Comparison of ENCODE assay signal across 23 cellular contexts in the genomic region with DNA sequence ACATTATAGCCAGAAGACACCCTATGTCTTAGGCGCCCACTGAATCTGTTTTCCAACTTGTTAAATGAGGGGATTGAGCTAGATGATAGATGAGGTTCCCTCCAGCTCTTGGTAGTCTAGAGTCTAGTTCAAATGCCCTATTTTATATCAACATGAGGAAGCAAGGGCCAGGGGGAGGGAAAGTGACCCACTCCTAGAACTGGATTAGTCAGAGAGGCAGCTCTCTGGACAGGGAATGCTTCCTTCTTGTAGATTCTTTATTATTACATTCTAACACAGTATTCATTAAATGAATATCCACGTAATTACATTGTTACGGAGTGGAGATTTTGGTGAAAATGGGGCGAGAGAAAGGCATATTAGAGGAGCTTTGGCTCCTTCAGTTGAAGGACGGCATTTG.
A peak's percentile ranks its signal among the peaks of the same experiment; 100 is the strongest.
DNase-seq lines count a peak whose midpoint lies in the region; ATAC-seq and TF ChIP-seq lines count a peak whose summit lies in the region.
"Had no signal": no experiment of that assay in that cellular context is flagged by ENCODE, and none has a peak within 500 bp of the region (broad histone marks: within the 10 kb centered on the region; RNA-seq: fewer than 3 reads in every experiment).

No MANE protein-coding gene starts in this region.

- H4K91ac ChIP-seq in trophoblast cell (ENCODE audit: low read depth, low read length) = no peak overlapping the region

- no peaks in the 10 kb centered on the region for H3K27me3 ChIP-seq in trophoblast cell (ENCODE audit: insufficient read depth, low read length)

- H3K79me2 ChIP-seq in trophoblast cell (ENCODE audit: control insufficient read depth, insufficient read depth, low read length, poor library complexity) = peaks cover 2% of the 10 kb centered on the region

- ATAC-seq in stimulated activated naive CD8-positive, alpha-beta T cell treated with anti-CD3 and anti-CD28 coated beads, Interleukin-15, Interleukin-2, amounts not matched to agents 100 U/mL and 50 U/mL, for 24 hours = no peak
- no peak for ATAC-seq in HG03342 (IDR thresholded peaks at IDR 0.05; ENCODE audit: unreplicated experiment)
- ATAC-seq: CD8-positive, alpha-beta T cell had no signal

- H4K8ac ChIP-seq in trophoblast cell (ENCODE audit: low read depth, low read length) = no peak overlapping the region

- no peak overlapping the region for H3K9ac ChIP-seq in trophoblast cell (ENCODE audit: low read length)
- H3K9ac ChIP-seq: GM23248, KMS-11 had no signal

- H2BK120ac ChIP-seq in trophoblast cell (ENCODE audit: insufficient read depth, low read length, poor library complexity) = peak overlapping the region; percentile 27

- no peak overlapping the region for H3K23ac ChIP-seq in trophoblast cell (ENCODE audit: low read length)

- H3K4ac ChIP-seq in trophoblast cell (ENCODE audit: low read depth, low read length) = no peak overlapping the region

- no peak overlapping the region for H3K14ac ChIP-seq in trophoblast cell (ENCODE audit: low read length)

- TF ChIP-seq CTCF in epithelial cell of esophagus (IDR thresholded peaks at IDR 0.05; ENCODE audit: insufficient read depth, low read depth, low read length, missing control alignments) = no peak

- DNase-seq in ELR (ENCODE audit: low read depth) (peak; percentile 42), NCI-H226 (peak; percentile 39), epithelial cell of esophagus (ENCODE audit: low read depth) (peak; percentile 26), trophoblast cell (no peak), globus pallidus (ENCODE audit: low spot score) (no peak), iPS-NIHi7 (ENCODE audit: extremely low spot score) (no peak)
- no peak for DNase-seq in stimulated activated naive CD8-positive, alpha-beta T cell treated with anti-CD3 and anti-CD28 coated beads, Interleukin-15, Interleukin-2, amounts not matched to agents 100 U/mL and 50 U/mL, for 24 hours
- DNase-seq: CD8-positive, alpha-beta T cell; DMS 273 treated with DMSO at 0.1 percent for 48 hours; DMS79; GM23248; H7; NCI-H1092 treated with DMSO at 0.1 percent for 48 hours; NCI-H146; NCI-H1930; NCI-H2107; NCI-H446 treated with DMSO at 0.1 percent for 48 hours; NCI-H526; PC-9; SHP77 had no signal

- H3K4me1 ChIP-seq in trophoblast cell (ENCODE audit: control insufficient read depth in 1 of 2, insufficient read depth in 2 of 2, low read length in 2 of 2) = peaks cover 10 to 16% of the 10 kb centered on the region in 2 experiments

- H2BK12ac ChIP-seq in trophoblast cell (ENCODE audit: low read length) = no peak overlapping the region

- H2BK5ac ChIP-seq in trophoblast cell (ENCODE audit: low read depth, low read length, poor library complexity) = no peak overlapping the region

- H2AFZ ChIP-seq in trophoblast cell (ENCODE audit: insufficient read depth, low read length, poor library complexity) = no peak overlapping the region
- H2AFZ ChIP-seq: GM23248, PC-9 had no signal

- H4K12ac ChIP-seq in trophoblast cell (ENCODE audit: low read depth, low read length) = no peak overlapping the region

- H3K18ac ChIP-seq in trophoblast cell (ENCODE audit: low read length) = no peak overlapping the region

- H3K4me3 ChIP-seq in epithelial cell of esophagus (ENCODE audit: low read length) (no peak overlapping the region), trophoblast cell (ENCODE audit: low read depth, low read length) (no peak overlapping the region)
- H3K4me3 ChIP-seq: GM23248, PC-9 had no signal

- WGBS in trophoblast cell (ENCODE audit: extremely low coverage, insufficient coverage, insufficient read length) = 100% methylated on average over 3 of the region's 5 CpGs

- H2AK5ac ChIP-seq in trophoblast cell (ENCODE audit: low read length) = no peak overlapping the region

- H3K4me2 ChIP-seq in trophoblast cell (ENCODE audit: low read length) = no peak overlapping the region
- H3K4me2 ChIP-seq: KMS-11, PC-9 had no signal

- H3K27ac ChIP-seq in trophoblast cell (ENCODE audit: low read depth, low read length) = no peak overlapping the region
- H3K27ac ChIP-seq: C4-2B, GM23248, KMS-11, PC-9 had no signal

- H3K9me3 ChIP-seq in trophoblast cell (ENCODE audit: insufficient read depth, low read depth, low read length) = peaks cover 3% of the 10 kb centered on the region

- peaks cover 0 to 3% of the 10 kb centered on the region in 2 experiments for H3K36me3 ChIP-seq in trophoblast cell (ENCODE audit: control insufficient read depth in 1 of 2, insufficient read depth in 2 of 2, low read length in 2 of 2)

- H3K79me1 ChIP-seq in trophoblast cell (ENCODE audit: low read length) = peaks cover 16% of the 10 kb centered on the region

Comparison
In these comparisons a context has a peak if more than half of its experiments do, and no peak if none do; other contexts are left out.
1. DNase-seq: peak in ELR (single experiment), NCI-H226 (single experiment) and epithelial cell of esophagus (single experiment); none in trophoblast cell (0 of 2), globus pallidus (single experiment), stimulated activated naive CD8-positive, alpha-beta T cell treated with anti-CD3 and anti-CD28 coated beads, Interleukin-15, Interleukin-2, amounts not matched to agents 100 U/mL and 50 U/mL, for 24 hours (single experiment) and iPS-NIHi7 (single experiment).